In the genomic region with DNA sequence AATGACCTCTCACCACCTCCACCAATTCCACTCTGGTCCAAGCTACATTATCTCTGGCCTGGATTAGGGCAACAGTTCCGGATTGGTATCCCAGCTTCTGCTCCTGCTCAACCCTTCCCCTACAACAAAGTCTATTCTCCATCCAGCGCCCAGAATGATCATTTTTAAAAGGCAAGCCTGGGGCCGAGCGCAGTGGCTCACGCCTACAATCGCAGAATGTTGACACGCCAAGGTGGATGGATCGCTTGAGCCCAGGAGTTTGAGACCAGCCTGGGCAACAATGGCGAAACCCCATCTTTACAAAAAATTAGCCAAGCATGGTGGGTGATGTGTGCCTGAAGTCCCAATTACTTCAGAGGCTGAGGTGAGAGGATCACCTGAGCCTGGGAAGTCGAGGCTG, we compare ENCODE assay signal across 14 cellular contexts. TPM values are rescaled to one million over a fixed set of nuclear protein-coding genes. Genes with fewer than 3 reads are reported as not detected.
A peak's percentile ranks its signal among the peaks of the same experiment; 100 is the strongest.
DNase-seq lines count a peak whose midpoint lies in the region; ATAC-seq and TF ChIP-seq lines count a peak whose summit lies in the region.
"Had no signal": no experiment of that assay in that cellular context is flagged by ENCODE, and none has a peak within 500 bp of the region (broad histone marks: within the 10 kb centered on the region; RNA-seq: fewer than 3 reads in every experiment).

No MANE protein-coding gene starts in this region.

- H3K9ac ChIP-seq in mesenchymal stem cell (ENCODE audit: low read length) = peak overlapping the region; percentile 91

- peak overlapping the region in 1 of 2 experiments; percentile 73 for H3K23ac ChIP-seq in mesenchymal stem cell (ENCODE audit: low read length in 2 of 2)

- peaks cover 12% of the 10 kb centered on the region for H3K36me3 Mint-ChIP-seq in activated T-cell treated with anti-CD3 and anti-CD28 coated beads, Interleukin-2, amount 50 U/mL, for 4 hours (ENCODE audit: insufficient read depth)
- peaks cover 33% of the 10 kb centered on the region for H3K36me3 Mint-ChIP-seq in activated T-helper 17 cell treated with anti-CD3 and anti-CD28 coated beads, Interleukin-2, amount 50 U/mL, for 72 hours (ENCODE audit: low read depth)

- no peak for ATAC-seq in activated T-cell treated with anti-CD3 and anti-CD28 coated beads, Interleukin-2, amount 50 U/mL, for 4 hours
- no peak for ATAC-seq in activated T-helper 17 cell treated with anti-CD3 and anti-CD28 coated beads, Interleukin-2, amount 50 U/mL, for 72 hours (replicated peaks)

- H2BK15ac ChIP-seq in mesenchymal stem cell (ENCODE audit: low read depth, poor library complexity, severe bottlenecking) = no peak overlapping the region

- peaks cover 50% of the 10 kb centered on the region for H3K4me1 Mint-ChIP-seq in activated T-cell treated with anti-CD3 and anti-CD28 coated beads, Interleukin-2, amount 50 U/mL, for 4 hours (ENCODE audit: low read depth)
- H3K4me1 Mint-ChIP-seq in activated T-helper 17 cell treated with anti-CD3 and anti-CD28 coated beads, Interleukin-2, amount 50 U/mL, for 72 hours = peaks cover 38% of the 10 kb centered on the region

- H4K8ac ChIP-seq in mesenchymal stem cell (ENCODE audit: low read length) = no peak overlapping the region

- no peak overlapping the region for H3K14ac ChIP-seq in mesenchymal stem cell (ENCODE audit: low read length in 2 of 2)

- no peak overlapping the region for H4K91ac ChIP-seq in mesenchymal stem cell (ENCODE audit: low read length)

- H2BK5ac ChIP-seq in mesenchymal stem cell (ENCODE audit: low read depth, low read length, poor library complexity, severe bottlenecking) = no peak overlapping the region

- TF ChIP-seq CTCF in transverse colon (IDR thresholded peaks at IDR 0.05) (no peak), GM20000 (IDR thresholded peaks at IDR 0.05; ENCODE audit: extremely low read depth, missing control alignments) (no peak)

- peak overlapping the region; percentile 95 for H3K4me3 Mint-ChIP-seq in activated T-cell treated with anti-CD3 and anti-CD28 coated beads, Interleukin-2, amount 50 U/mL, for 4 hours
- H3K4me3 Mint-ChIP-seq in activated T-helper 17 cell treated with anti-CD3 and anti-CD28 coated beads, Interleukin-2, amount 50 U/mL, for 72 hours = peak overlapping the region; percentile 97

- H3K4me3 ChIP-seq in mesenchymal stem cell (ENCODE audit: insufficient read depth in 1 of 2, low read depth in 1 of 2, low read length in 2 of 2) (peak overlapping the region in 1 of 2 experiments; percentile 85), transverse colon (peak overlapping the region in 1 of 4 donors; percentile 5)
- H3K4me3 ChIP-seq: SJCRH30 had no signal

- in situ Hi-C loops in transverse colon (cut with MboI; ENCODE audit: low pct_ligation_motif_present in 1 of 4, low pct_unique_long_range_greater_than_20kb in 1 of 4, low sequenced_read_pairs in 3 of 4) = loop anchor here in 2 of 4 donors (10.0 to 25.0 kb wide), 2 partner anchors 98 to 100 kb away; no protein-coding TSS in a partner anchor

- no peak overlapping the region for H2AFZ ChIP-seq in mesenchymal stem cell (ENCODE audit: low read depth, low read length)

- peaks cover 14% of the 10 kb centered on the region for H3K79me1 ChIP-seq in mesenchymal stem cell (replicated peaks; ENCODE audit: low read length, poor library complexity, severe bottlenecking)

- H3K4me2 ChIP-seq in mesenchymal stem cell (ENCODE audit: low read length, poor library complexity, severe bottlenecking) = no peak overlapping the region

- no peaks in the 10 kb centered on the region for H3K27me3 Mint-ChIP-seq in activated T-cell treated with anti-CD3 and anti-CD28 coated beads, Interleukin-2, amount 50 U/mL, for 4 hours (ENCODE audit: low read depth)
- H3K27me3 Mint-ChIP-seq in activated T-helper 17 cell treated with anti-CD3 and anti-CD28 coated beads, Interleukin-2, amount 50 U/mL, for 72 hours = no peaks in the 10 kb centered on the region

- no peak overlapping the region for H2AK5ac ChIP-seq in mesenchymal stem cell (ENCODE audit: low read length, severe bottlenecking)

- no peaks in the 10 kb centered on the region for H3K9me3 Mint-ChIP-seq in activated T-cell treated with anti-CD3 and anti-CD28 coated beads, Interleukin-2, amount 50 U/mL, for 4 hours
- no peaks in the 10 kb centered on the region for H3K9me3 Mint-ChIP-seq in activated T-helper 17 cell treated with anti-CD3 and anti-CD28 coated beads, Interleukin-2, amount 50 U/mL, for 72 hours

- no peak for DNase-seq in activated T-cell treated with anti-CD3 and anti-CD28 coated beads, Interleukin-2, amount 50 U/mL, for 4 hours
- DNase-seq in activated T-cell treated with anti-CD3 and anti-CD28 coated beads, Interleukin-2, amount 50 U/mL, for 1 hour = no peak
- DNase-seq in mesenchymal stem cell = no peak
- DNase-seq in transverse colon = no peak
- no peak for DNase-seq in HuH-7 (ENCODE audit: low spot score)
- no peak for DNase-seq in GM20000 (ENCODE audit: low spot score)
- DNase-seq in C1 segment of cervical spinal cord (lab: John Stamatoyannopoulos, UW) = no peak
- DNase-seq: activated CD4-positive, alpha-beta T cell treated with anti-CD3 and anti-CD28 coated beads, Interleukin-2, amount 50 U/mL, for 4 hours; EL; NCI-H1048; NCI-H526 treated with DMSO at 0.1 percent for 48 hours; SJCRH30; stimulated activated naive CD4-positive, alpha-beta T cell treated with Interleukin-2 at 50 U/mL for 16 hours had no signal

- no peak for TF ChIP-seq POLR2A in transverse colon (IDR thresholded peaks at IDR 0.05)

- peak overlapping the region in 1 of 2 experiments; percentile 10 for H2BK12ac ChIP-seq in mesenchymal stem cell (ENCODE audit: low read length in 2 of 2)

- H3K27ac ChIP-seq in mesenchymal stem cell (ENCODE audit: low read length, poor library complexity, severe bottlenecking) (no peak overlapping the region), transverse colon (peak overlapping the region in 3 of 4 donors; percentile 97 to 100 (median 98))
- H3K27ac ChIP-seq: SJCRH30 had no signal

- peak overlapping the region in 1 of 2 experiments; percentile 5 for H3K18ac ChIP-seq in mesenchymal stem cell (ENCODE audit: low read depth in 1 of 2, low read length in 2 of 2)

- H3K9me3 ChIP-seq in mesenchymal stem cell (ENCODE audit: control insufficient read depth, low read length) (no peaks in the 10 kb centered on the region), transverse colon (no peaks in the 10 kb centered on the region)
- H3K9me3 ChIP-seq: SJCRH30 had no signal

- H3K27ac Mint-ChIP-seq in activated T-helper 17 cell treated with anti-CD3 and anti-CD28 coated beads, Interleukin-2, amount 50 U/mL, for 72 hours = peak overlapping the region; percentile 99

- no peaks in the 10 kb centered on the region for H3K36me3 ChIP-seq in mesenchymal stem cell (ENCODE audit: control insufficient read depth in 1 of 2, insufficient read depth in 2 of 2, low read depth in 1 of 2, low read length in 2 of 2)
- H3K36me3 ChIP-seq in transverse colon = no peaks in the 10 kb centered on the region
- H3K36me3 ChIP-seq: SJCRH30 had no signal

- WGBS in mesenchymal stem cell = 97% methylated on average over 10 of the region's 10 CpGs
- 96 to 100% methylated on average over 1 to 10 of the region's 10 CpGs for WGBS in transverse colon (ENCODE audit: low coverage in 1 of 2), 2 donors

- H2BK120ac ChIP-seq in mesenchymal stem cell (ENCODE audit: low read depth, low read length) = no peak overlapping the region

- H3K4me1 ChIP-seq in mesenchymal stem cell (ENCODE audit: control insufficient read depth, insufficient read depth, low read depth, low read length) (peaks cover 2% of the 10 kb centered on the region), transverse colon (peaks cover 4 to 47% (median 11%) of the 10 kb centered on the region in 4 donors)

- no peak for TF ChIP-seq EP300 in transverse colon (IDR thresholded peaks at IDR 0.05; ENCODE audit: low read depth)

- H3K4ac ChIP-seq in mesenchymal stem cell (ENCODE audit: low read depth in 1 of 2, low read length in 2 of 2) = peak overlapping the region; percentile 3 to 73

- no peaks in the 10 kb centered on the region for H3K27me3 ChIP-seq in mesenchymal stem cell (ENCODE audit: control insufficient read depth in 1 of 2, insufficient read depth in 1 of 2, low read length in 2 of 2)
- no peaks in the 10 kb centered on the region for H3K27me3 ChIP-seq in transverse colon
- H3K27me3 ChIP-seq: SJCRH30 had no signal

- intact Hi-C loops in transverse colon (cut with DNase I; ENCODE audit: low total_unique reads) = loop anchor here (2.0 kb wide), 1 partner anchor 30 kb away; no protein-coding TSS in a partner anchor

RNA-seq across cellular contexts. Expression of a gene that starts 2.2 kb away (rescaled TPM):
- 10 to 100 TPM; 30.3 to 35.2 (median 33.7) TPM for total RNA-seq in activated T-cell treated with anti-CD3 and anti-CD28 coated beads, Interleukin-2, amount 50 U/mL, for 4 hours
- total RNA-seq in activated T-helper 17 cell treated with anti-CD3 and anti-CD28 coated beads, Interleukin-2, amount 50 U/mL, for 72 hours = 10 to 100 TPM; 19.8 to 41.2 TPM
- polyA plus RNA-seq in mesenchymal stem cell (2013, experiment 1 of 2) = 4.3 TPM
- 5.7 TPM for polyA plus RNA-seq in mesenchymal stem cell (2013, experiment 2 of 2)
- total RNA-seq in transverse colon = 10 to 100 TPM; 22.8 to 46.7 (median 32.1) TPM
